ENCODE assay signal across 16 cellular contexts in genomic region chr17:72166040-72166439, GRCh38. TPM values are rescaled to one million over a fixed set of nuclear protein-coding genes. Genes with fewer than 3 reads are reported as not detected.
"Had no signal": no experiment of that assay in that cellular context is flagged by ENCODE, and none has a peak within 500 bp of the region (broad histone marks: within the 10 kb centered on the region; RNA-seq: fewer than 3 reads in every experiment).

No MANE protein-coding gene starts in this region.

- H3K4me3 Mint-ChIP-seq: activated CD8-positive, alpha-beta memory T cell treated with anti-CD3 and anti-CD28 coated beads, Interleukin-2, amount 10 ng/mL, durations not matched to agents 7 days and 5 days; activated T-cell treated with anti-CD3 and anti-CD28 coated beads, Interleukin-2, amount 50 U/mL, for 72 hours; effector memory CD8-positive, alpha-beta T cell; immature natural killer cell; natural killer cell treated with Interleukin-12 subunit alpha and Interleukin-12 subunit beta and Interleukin-15 and Interleukin-18, amount 100 ng/mL, for 72 hours; T-helper 2 cell treated with Interferon-gamma antibody and Interleukin-4, amounts not matched to agents 5 μg/mL and 100 μg/mL, for 36 hours had no signal

- H3K9me3 ChIP-seq: tibial artery, vagina had no signal

- H3K4me1 ChIP-seq: tibial artery, vagina had no signal

- ATAC-seq: activated CD8-positive, alpha-beta memory T cell treated with anti-CD3 and anti-CD28 coated beads, Interleukin-2, amount 10 ng/mL, durations not matched to agents 7 days and 5 days; activated T-cell treated with anti-CD3 and anti-CD28 coated beads, Interleukin-2, amount 50 U/mL, for 72 hours; effector memory CD8-positive, alpha-beta T cell; natural killer cell treated with Interleukin-12 subunit alpha and Interleukin-12 subunit beta and Interleukin-15 and Interleukin-18, amount 100 ng/mL, for 72 hours had no signal

- H3K27me3 Mint-ChIP-seq: activated CD8-positive, alpha-beta memory T cell treated with anti-CD3 and anti-CD28 coated beads, Interleukin-2, amount 10 ng/mL, durations not matched to agents 7 days and 5 days; effector memory CD8-positive, alpha-beta T cell; natural killer cell treated with Interleukin-12 subunit alpha and Interleukin-12 subunit beta and Interleukin-15 and Interleukin-18, amount 100 ng/mL, for 72 hours had no signal

- H3K27ac ChIP-seq: coronary artery, skin epidermis, tibial artery, vagina had no signal

- H3K27me3 ChIP-seq: tibial artery, vagina had no signal

- DNase-seq: activated CD4-positive, alpha-beta T cell treated with anti-CD3 and anti-CD28 coated beads, Interleukin-2, amount 50 U/mL, for 48 hours; activated CD4-positive, CD25-positive, alpha-beta regulatory T cell treated with anti-CD3 and anti-CD28 coated beads, Interleukin-2, amount 50 U/mL, for 72 hours; activated CD8-positive, alpha-beta memory T cell treated with anti-CD3 and anti-CD28 coated beads, Interleukin-2, amount 10 ng/mL, durations not matched to agents 7 days and 5 days; activated T-cell treated with anti-CD3 and anti-CD28 coated beads, Interleukin-2, amount 50 U/mL, for 72 hours; effector memory CD8-positive, alpha-beta T cell; immature natural killer cell; left cardiac atrium; mammary epithelial cell; SW 1271; tibial artery had no signal

- H3K36me3 Mint-ChIP-seq: activated CD8-positive, alpha-beta memory T cell treated with anti-CD3 and anti-CD28 coated beads, Interleukin-2, amount 10 ng/mL, durations not matched to agents 7 days and 5 days; immature natural killer cell; natural killer cell treated with Interleukin-12 subunit alpha and Interleukin-12 subunit beta and Interleukin-15 and Interleukin-18, amount 100 ng/mL, for 72 hours had no signal

- H3K4me1 Mint-ChIP-seq: activated CD8-positive, alpha-beta memory T cell treated with anti-CD3 and anti-CD28 coated beads, Interleukin-2, amount 10 ng/mL, durations not matched to agents 7 days and 5 days; immature natural killer cell had no signal

- H3K4me3 ChIP-seq: coronary artery, skin epidermis, tibial artery, vagina had no signal

- H3K36me3 ChIP-seq: tibial artery, vagina had no signal

- H3K27ac Mint-ChIP-seq: activated CD8-positive, alpha-beta memory T cell treated with anti-CD3 and anti-CD28 coated beads, Interleukin-2, amount 10 ng/mL, durations not matched to agents 7 days and 5 days; activated T-cell treated with anti-CD3 and anti-CD28 coated beads, Interleukin-2, amount 50 U/mL, for 72 hours; effector memory CD8-positive, alpha-beta T cell; immature natural killer cell; natural killer cell treated with Interleukin-12 subunit alpha and Interleukin-12 subunit beta and Interleukin-15 and Interleukin-18, amount 100 ng/mL, for 72 hours; T-helper 2 cell treated with Interferon-gamma antibody and Interleukin-4, amounts not matched to agents 5 μg/mL and 100 μg/mL, for 36 hours had no signal

RNA-seq across cellular contexts. Expression of gene SOX9, which starts 45.2 kb away (rescaled TPM):
- total RNA-seq: activated CD8-positive, alpha-beta memory T cell treated with anti-CD3 and anti-CD28 coated beads, Interleukin-2, amount 10 ng/mL, durations not matched to agents 7 days and 5 days; activated T-cell treated with anti-CD3 and anti-CD28 coated beads, Interleukin-2, amount 50 U/mL, for 72 hours; natural killer cell treated with Interleukin-12 subunit alpha and Interleukin-12 subunit beta and Interleukin-15 and Interleukin-18, amount 100 ng/mL, for 72 hours; pulmonary artery endothelial cell had no signal
